ENCODE assay signal across 8 cellular contexts in genomic region chr3:45210308-45211038, GRCh38. TPM values are rescaled to one million over a fixed set of nuclear protein-coding genes. Genes with fewer than 3 reads are reported as not detected.
DNase-seq lines count a peak whose midpoint lies in the region; ATAC-seq and TF ChIP-seq lines count a peak whose summit lies in the region.

No MANE protein-coding gene starts in this region.

- intact Hi-C loops in breast epithelium (cut with DNase I; ENCODE audit: low total_unique reads) (loop anchor here (5.0 kb wide), 1 partner anchor 168 kb away; no protein-coding TSS in a partner anchor), left colon (cut with DNase I, micrococcal nuclease) (loop anchor here in 1 of 2 donors (5.0 kb wide), 1 partner anchor 168 kb away; no protein-coding TSS in a partner anchor)

- H3K4me1 ChIP-seq in breast epithelium, result no peaks in the 10 kb centered on the region

- H3K9me3 ChIP-seq in breast epithelium, result no peaks in the 10 kb centered on the region

- peak; percentile 92 for ATAC-seq in left colon
- ATAC-seq in HG02642 (IDR thresholded peaks at IDR 0.05; ENCODE audit: poor library complexity, unreplicated experiment), result no peak

- H3K4me3 ChIP-seq in breast epithelium, result no peak overlapping the region

- H3K27ac ChIP-seq in breast epithelium, result peak overlapping the region in 1 of 2 donors; percentile 14

- no peaks in the 10 kb centered on the region for H3K27me3 ChIP-seq in breast epithelium

- TF ChIP-seq CTCF in breast epithelium (IDR thresholded peaks at IDR 0.05), result peak; percentile 85 to 97 (median 88)

- no peak for TF ChIP-seq POLR2A in breast epithelium (IDR thresholded peaks at IDR 0.05)

- peak; percentile 89 for DNase-seq in GM03348 (ENCODE audit: low spot score)
- DNase-seq in NAMALWA (ENCODE audit: low spot score), result peak; percentile 38
- DNase-seq in activated CD4-positive, CD25-positive, alpha-beta regulatory T cell treated with anti-CD3 and anti-CD28 coated beads, Interleukin-2, amount 50 U/mL, for 16 hours (ENCODE audit: low read depth, low spot score), result peak; percentile 66
- peak; percentile 82 to 89 for DNase-seq in breast epithelium (ENCODE audit: low spot score in 2 of 2)
- DNase-seq in left colon, result peak; percentile 84 to 93
- DNase-seq in stimulated activated CD4-positive, alpha-beta T cell treated with anti-CD3 and anti-CD28 coated beads, Interleukin-4, amount 100 ng/mL, for 1 hour, result peak; percentile 84
- no peak for DNase-seq in NCI-H2081 treated with DMSO at 0.1 percent for 48 hours (lab: John Stamatoyannopoulos, UW)

- H3K36me3 ChIP-seq in breast epithelium, result no peaks in the 10 kb centered on the region

RNA-seq across cellular contexts. Expression of gene TMEM158, which starts 15.6 kb away (rescaled TPM):
- total RNA-seq in breast epithelium, result 1 to 10 TPM in 2 of 3 donors, under 1 TPM in 1; 0.48 to 2.0 (median 1.0) TPM
- 10 to 100 TPM in 1 of 2 donors, 1 to 10 TPM in 1; 2.2 to 10.0 TPM for total RNA-seq in left colon
